Comparison of ENCODE assay signal across 24 cellular contexts in genomic region chr2:141468746-141469145, GRCh38.
DNase-seq lines count a peak whose midpoint lies in the region; ATAC-seq and TF ChIP-seq lines count a peak whose summit lies in the region.
"Had no signal": no experiment of that assay in that cellular context is flagged by ENCODE, and none has a peak within 500 bp of the region (broad histone marks: within the 10 kb centered on the region; RNA-seq: fewer than 3 reads in every experiment).

No MANE protein-coding gene starts in this region.

- peak overlapping the region; percentile 19 for H2AFZ ChIP-seq in parathyroid adenoma

- H3K4me3 ChIP-seq in parathyroid adenoma (ENCODE audit: low read depth, low read length) = no peak overlapping the region
- H3K4me3 ChIP-seq: GM12878, left ventricle myocardium inferior, thoracic aorta had no signal

- no peaks in the 10 kb centered on the region for H3K27me3 Mint-ChIP-seq in glutamatergic neuron (ENCODE audit: unreplicated experiment)
- H3K27me3 Mint-ChIP-seq: activated CD4-positive, alpha-beta T cell treated with anti-CD3 and anti-CD28 coated beads, Interleukin-2, amount 10 ng/mL, durations not matched to agents 7 days and 5 days; CD4-positive, alpha-beta T cell; effector memory CD8-positive, alpha-beta T cell; stimulated activated memory B cell treated with anti-CD40 and anti-IgM and Interleukin-4, amounts not matched to agents 10 μg/mL and 1 μg/mL and 100 μg/mL, for 72 hours had no signal

- no peaks in the 10 kb centered on the region for H3K27me3 ChIP-seq in parathyroid adenoma (ENCODE audit: control insufficient read depth, insufficient read depth, low read length)
- H3K27me3 ChIP-seq: brain microvascular endothelial cell had no signal

- DNase-seq in HT-29 (ENCODE audit: low spot score) (peak; percentile 78), NCI-H446 treated with DMSO at 0.1 percent for 48 hours (lab: John Stamatoyannopoulos, UW) (peak; percentile 72), glutamatergic neuron (no peak), A172 (ENCODE audit: low spot score) (no peak), superior temporal gyrus (ENCODE audit: extremely low spot score) (no peak)
- no peak for DNase-seq in activated effector memory CD4-positive, alpha-beta T cell treated with Interleukin-2 at 50 U/mL for 16 hours
- DNase-seq: activated CD4-positive, alpha-beta T cell treated with anti-CD3 and anti-CD28 coated beads, Interleukin-2, amount 10 ng/mL, durations not matched to agents 7 days and 5 days; brain microvascular endothelial cell; CD4-positive, alpha-beta T cell; DMS79 treated with DMSO at 0.1 percent for 48 hours; effector memory CD8-positive, alpha-beta T cell; HFFc6; left ventricle myocardium inferior; midbrain; NCI-H1930; nephron progenitor cell had no signal

- H3K79me2 ChIP-seq in parathyroid adenoma = no peaks in the 10 kb centered on the region

- TF ChIP-seq CTCF in glutamatergic neuron (IDR thresholded peaks at IDR 0.05; ENCODE audit: partially characterized antibody, unreplicated experiment) (no peak), parathyroid adenoma (IDR thresholded peaks at IDR 0.05) (no peak)

- H3K27ac ChIP-seq in parathyroid adenoma = no peak overlapping the region
- H3K27ac ChIP-seq: brain microvascular endothelial cell, KMS-11, left ventricle myocardium inferior, thoracic aorta had no signal

- H3K27ac Mint-ChIP-seq in glutamatergic neuron (ENCODE audit: unreplicated experiment) = peak overlapping the region; percentile 82
- H3K27ac Mint-ChIP-seq: activated CD4-positive, alpha-beta T cell treated with anti-CD3 and anti-CD28 coated beads, Interleukin-2, amount 10 ng/mL, durations not matched to agents 7 days and 5 days; activated T-helper 2 cell treated with anti-CD3 and anti-CD28 coated beads, Interferon-gamma antibody, Interleukin-2, Interleukin-4, amounts not matched to agents 10 μg/mL and 5 μg/mL and 100 μg/mL, durations not matched to agents 14 hours and 24 hours and 36 hours; CD4-positive, alpha-beta T cell; effector memory CD8-positive, alpha-beta T cell; HFFc6; nephron progenitor cell; stimulated activated memory B cell treated with anti-CD40 and anti-IgM and Interleukin-4, amounts not matched to agents 10 μg/mL and 1 μg/mL and 100 μg/mL, for 72 hours had no signal

- H3K9me3 ChIP-seq in parathyroid adenoma (ENCODE audit: control insufficient read depth, low read length) = no peaks in the 10 kb centered on the region
- H3K9me3 ChIP-seq: left ventricle myocardium inferior, thoracic aorta had no signal

- peaks cover 3% of the 10 kb centered on the region for H3K9me3 Mint-ChIP-seq in glutamatergic neuron (ENCODE audit: unreplicated experiment)
- H3K9me3 Mint-ChIP-seq: activated CD4-positive, alpha-beta T cell treated with anti-CD3 and anti-CD28 coated beads, Interleukin-2, amount 10 ng/mL, durations not matched to agents 7 days and 5 days; CD4-positive, alpha-beta T cell; nephron progenitor cell; stimulated activated memory B cell treated with anti-CD40 and anti-IgM and Interleukin-4, amounts not matched to agents 10 μg/mL and 1 μg/mL and 100 μg/mL, for 72 hours had no signal

- H3K4me1 ChIP-seq in parathyroid adenoma = peaks cover 2% of the 10 kb centered on the region
- H3K4me1 ChIP-seq: left ventricle myocardium inferior had no signal

- no peak overlapping the region for H3K4me3 Mint-ChIP-seq in glutamatergic neuron (ENCODE audit: unreplicated experiment)
- H3K4me3 Mint-ChIP-seq: activated CD4-positive, alpha-beta T cell treated with anti-CD3 and anti-CD28 coated beads, Interleukin-2, amount 10 ng/mL, durations not matched to agents 7 days and 5 days; CD4-positive, alpha-beta T cell; effector memory CD8-positive, alpha-beta T cell; HFFc6; nephron progenitor cell; stimulated activated memory B cell treated with anti-CD40 and anti-IgM and Interleukin-4, amounts not matched to agents 10 μg/mL and 1 μg/mL and 100 μg/mL, for 72 hours had no signal

- no peak for ATAC-seq in GM21515 (IDR thresholded peaks at IDR 0.05; ENCODE audit: unreplicated experiment)
- ATAC-seq: effector memory CD8-positive, alpha-beta T cell; GM12878; SK-N-SH treated with all-trans-retinoic acid at 6 μM for 48 hours; stimulated activated memory B cell treated with anti-CD40 and anti-IgM and Interleukin-4, amounts not matched to agents 10 μg/mL and 1 μg/mL and 100 μg/mL, for 72 hours had no signal

- no peaks in the 10 kb centered on the region for H3K36me3 ChIP-seq in parathyroid adenoma (ENCODE audit: control insufficient read depth, insufficient read depth, low read length)
- H3K36me3 ChIP-seq: brain microvascular endothelial cell, left ventricle myocardium inferior, thoracic aorta had no signal

- no peak overlapping the region for H3K9ac ChIP-seq in parathyroid adenoma
- H3K9ac ChIP-seq: KMS-11 had no signal

- H3K4me1 Mint-ChIP-seq in glutamatergic neuron (ENCODE audit: low read depth, unreplicated experiment) = peaks cover 11% of the 10 kb centered on the region
- H3K4me1 Mint-ChIP-seq: activated CD4-positive, alpha-beta T cell treated with anti-CD3 and anti-CD28 coated beads, Interleukin-2, amount 10 ng/mL, durations not matched to agents 7 days and 5 days; nephron progenitor cell; stimulated activated memory B cell treated with anti-CD40 and anti-IgM and Interleukin-4, amounts not matched to agents 10 μg/mL and 1 μg/mL and 100 μg/mL, for 72 hours had no signal

- peak overlapping the region; percentile 55 for H3K4me2 ChIP-seq in parathyroid adenoma (ENCODE audit: low read length)
- H3K4me2 ChIP-seq: KMS-11 had no signal

- no peaks in the 10 kb centered on the region for H3K36me3 Mint-ChIP-seq in glutamatergic neuron (ENCODE audit: unreplicated experiment)
- H3K36me3 Mint-ChIP-seq: stimulated activated memory B cell treated with anti-CD40 and anti-IgM and Interleukin-4, amounts not matched to agents 10 μg/mL and 1 μg/mL and 100 μg/mL, for 72 hours had no signal

Comparison
In these comparisons a context has a peak if more than half of its experiments do, and no peak if none do; other contexts are left out.
1. DNase-seq: peak in HT-29 (single experiment) and NCI-H446 treated with DMSO at 0.1 percent for 48 hours (single experiment); none in glutamatergic neuron (single experiment), A172 (single experiment), superior temporal gyrus (single experiment) and activated effector memory CD4-positive, alpha-beta T cell treated with Interleukin-2 at 50 U/mL for 16 hours (single experiment).